8 cellular contexts compared by ENCODE assay signal in genomic region chr6:142842423-142843261, GRCh38.
DNase-seq lines count a peak whose midpoint lies in the region; ATAC-seq, FAIRE-seq and TF ChIP-seq lines count a peak whose summit lies in the region.

No MANE protein-coding gene starts in this region.

- no peaks in the 10 kb centered on the region for H3K36me3 Mint-ChIP-seq in natural killer cell treated with Interleukin-12 subunit alpha and Interleukin-12 subunit beta and Interleukin-15 and Interleukin-18, amount 100 ng/mL, for 72 hours

- ATAC-seq in GM21529 (IDR thresholded peaks at IDR 0.05; ENCODE audit: unreplicated experiment) (peak; percentile 60), aorta (ENCODE audit: low FRiP score) (no peak), esophagus mucosa (no peak)
- peak; percentile 84 to 91 for ATAC-seq in natural killer cell treated with Interleukin-12 subunit alpha and Interleukin-12 subunit beta and Interleukin-15 and Interleukin-18, amount 100 ng/mL, for 72 hours

- TF ChIP-seq POLR2A in GM12891 (IDR thresholded peaks at IDR 0.05; ENCODE audit: low read depth, low read length), result peak; percentile 29; the same call in 1 of the 2 replicates

- in situ Hi-C loops in astrocyte of the spinal cord (cut with HindIII; ENCODE audit: low sequenced_read_pairs), result no loop called here

- FAIRE-seq in GM12891 (lab: Jason Lieb, UNC), result peak; percentile 91

- no peaks in the 10 kb centered on the region for H3K9me3 ChIP-seq in aorta (ENCODE audit: control insufficient read depth, low read length)

- peak overlapping the region; percentile 100 for H3K27ac Mint-ChIP-seq in natural killer cell treated with Interleukin-12 subunit alpha and Interleukin-12 subunit beta and Interleukin-15 and Interleukin-18, amount 100 ng/mL, for 72 hours

- peak overlapping the region; percentile 80 for H3K4me3 Mint-ChIP-seq in natural killer cell treated with Interleukin-12 subunit alpha and Interleukin-12 subunit beta and Interleukin-15 and Interleukin-18, amount 100 ng/mL, for 72 hours

- 39 to 41% methylated on average over 11 of the region's 11 CpGs for WGBS in aorta, 2 donors

- no peaks in the 10 kb centered on the region for H3K9me3 Mint-ChIP-seq in natural killer cell treated with Interleukin-12 subunit alpha and Interleukin-12 subunit beta and Interleukin-15 and Interleukin-18, amount 100 ng/mL, for 72 hours

- peak overlapping the region; percentile 63 for H3K4me2 ChIP-seq in KMS-11

- H3K4me3 ChIP-seq in KMS-11 (IDR thresholded peaks at IDR 0.05; ENCODE audit: insufficient read depth, low read depth, low read length) (no peak overlapping the region), astrocyte of the spinal cord (ENCODE audit: low read depth, low read length) (no peak overlapping the region), aorta (ENCODE audit: low read length in 2 of 2) (peak overlapping the region in 1 of 2 donors; percentile 54)

- H3K27me3 ChIP-seq in KMS-11 (ENCODE audit: insufficient read depth, low read depth), result no peaks in the 10 kb centered on the region
- no peaks in the 10 kb centered on the region for H3K27me3 ChIP-seq in aorta (ENCODE audit: control insufficient read depth in 1 of 2, insufficient read depth in 2 of 2, low read length in 1 of 2)

- H3K27ac ChIP-seq in KMS-11 (peak overlapping the region; percentile 48), aorta (ENCODE audit: low read depth in 1 of 2, low read length in 2 of 2) (no peak overlapping the region)

- peak overlapping the region; percentile 13; the same call in 1 of the 2 replicates for H2AFZ ChIP-seq in KMS-11 (ENCODE audit: low read depth)

- TF ChIP-seq CTCF in KMS-11 (conservative IDR thresholded peaks at IDR 0.05; ENCODE audit: low read depth, low read length), result no peak
- no peak for TF ChIP-seq CTCF in astrocyte of the spinal cord (IDR thresholded peaks at IDR 0.05; ENCODE audit: low read depth, low read length)

- H3K4me1 Mint-ChIP-seq in natural killer cell treated with Interleukin-12 subunit alpha and Interleukin-12 subunit beta and Interleukin-15 and Interleukin-18, amount 100 ng/mL, for 72 hours (ENCODE audit: low read depth in 2 of 2), result peaks cover 69 to 77% of the 10 kb centered on the region in 2 donors

- H3K36me3 ChIP-seq in KMS-11 (ENCODE audit: insufficient read depth), result no peaks in the 10 kb centered on the region
- no peaks in the 10 kb centered on the region for H3K36me3 ChIP-seq in aorta (ENCODE audit: control insufficient read depth in 1 of 2, insufficient read depth in 2 of 2, low read length in 1 of 2)

- DNase-seq in GM12891 (ENCODE audit: insufficient read length, low spot score) (no peak), astrocyte of the spinal cord (ENCODE audit: low read depth, low spot score) (peak; percentile 70), NCI-H226 (no peak), aorta (no peak)
- DNase-seq in natural killer cell treated with Interleukin-12 subunit alpha and Interleukin-12 subunit beta and Interleukin-15 and Interleukin-18, amount 100 ng/mL, for 72 hours (ENCODE audit: low spot score), result peak; percentile 74

- no peaks in the 10 kb centered on the region for H4K20me1 ChIP-seq in KMS-11 (ENCODE audit: insufficient read depth)

- peaks cover 62% of the 10 kb centered on the region for H3K4me1 ChIP-seq in KMS-11 (ENCODE audit: low read depth, poor library complexity, severe bottlenecking)
- peaks cover 7 to 9% of the 10 kb centered on the region in 2 donors for H3K4me1 ChIP-seq in aorta (ENCODE audit: control insufficient read depth in 1 of 2, insufficient read depth in 2 of 2, low read length in 2 of 2)

- peak overlapping the region; percentile 26; the same call in 1 of the 2 replicates for H3K9ac ChIP-seq in KMS-11

- H3K79me2 ChIP-seq in KMS-11 (ENCODE audit: insufficient read depth, low read depth), result peaks cover 11% of the 10 kb centered on the region; the same call in 1 of the 2 replicates

- H3K27me3 Mint-ChIP-seq in natural killer cell treated with Interleukin-12 subunit alpha and Interleukin-12 subunit beta and Interleukin-15 and Interleukin-18, amount 100 ng/mL, for 72 hours, result no peaks in the 10 kb centered on the region

- intact Hi-C loops in aorta (cut with DNase I), result loop anchor here in 1 of 2 donors (5.0 kb wide), 1 partner anchor 80 kb away; no protein-coding TSS in a partner anchor

TF ChIP-seq in GM12891, 5 proteins besides CTCF, POLR2A, EP300 and RAD21:
- TF ChIP-seq PAX5 (IDR thresholded peaks at IDR 0.05; ENCODE audit: insufficient read depth, low read length, severe bottlenecking), result no peak
- no peak for TF ChIP-seq TAF1 (IDR thresholded peaks at IDR 0.05; ENCODE audit: low read depth, low read length)
- TF ChIP-seq POU2F2 (IDR thresholded peaks at IDR 0.05; ENCODE audit: low read depth, low read length), result peak; percentile 59; the same call in 1 of the 2 replicates
- TF ChIP-seq SPI1 (IDR thresholded peaks at IDR 0.05; ENCODE audit: low read depth, low read length), result peak; percentile 54
- TF ChIP-seq POLR2AphosphoS5 (IDR thresholded peaks at IDR 0.05; ENCODE audit: low read depth, low read length), result peak; percentile 14; the same call in 1 of the 2 replicates
TF ChIP-seq in GM12891: peak in this region for 3.

Comparison
In these comparisons a context has a peak if more than half of its experiments do, and no peak if none do; other contexts are left out.
1. DNase-seq: peak in astrocyte of the spinal cord (single experiment) and natural killer cell treated with Interleukin-12 subunit alpha and Interleukin-12 subunit beta and Interleukin-15 and Interleukin-18, amount 100 ng/mL, for 72 hours (single experiment); none in GM12891 (single experiment), NCI-H226 (single experiment) and aorta (0 of 2).
2. ATAC-seq: peak in GM21529 (single experiment) and natural killer cell treated with Interleukin-12 subunit alpha and Interleukin-12 subunit beta and Interleukin-15 and Interleukin-18, amount 100 ng/mL, for 72 hours (2 of 2); none in aorta (single experiment) and esophagus mucosa (single experiment).